In the genomic region with DNA sequence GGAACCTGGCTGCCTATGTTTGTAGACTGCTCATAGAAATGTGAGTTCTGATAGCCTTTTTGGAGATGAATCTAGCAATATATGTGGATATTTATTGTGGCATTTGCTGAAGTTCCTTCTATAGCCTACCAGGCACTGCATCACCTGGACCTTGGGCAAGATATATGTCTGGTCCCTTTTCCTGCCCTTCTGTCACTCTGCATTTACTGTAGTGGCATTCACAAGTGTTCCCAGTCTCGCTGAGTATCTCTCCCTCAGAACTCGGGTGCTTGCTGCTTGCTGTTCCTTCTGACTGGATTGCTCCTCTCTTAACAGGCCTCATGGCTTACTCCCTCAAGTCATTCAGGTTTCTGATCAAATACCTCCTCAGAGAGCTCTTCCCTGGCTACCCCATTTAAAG, we compare ENCODE assay signal across 21 cellular contexts.
DNase-seq lines count a peak whose midpoint lies in the region; ATAC-seq and TF ChIP-seq lines count a peak whose summit lies in the region.
"Had no signal": no experiment of that assay in that cellular context is flagged by ENCODE, and none has a peak within 500 bp of the region (broad histone marks: within the 10 kb centered on the region; RNA-seq: fewer than 3 reads in every experiment).

No MANE protein-coding gene starts in this region.

- in situ Hi-C loops in brain microvascular endothelial cell (cut with HindIII; ENCODE audit: low pct_ligation_motif_present, low sequenced_read_pairs), result no loop called here

- no peak for ATAC-seq in T-cell (replicated peaks in 1 of 4)
- no peak for ATAC-seq in stimulated activated effector memory CD8-positive, alpha-beta T cell treated with anti-CD3 and anti-CD28 coated beads, Interleukin-12 subunit alpha, Interleukin-12 subunit beta, amount 100 ng/mL, for 72 hours
- no peak for ATAC-seq in HG03378 (IDR thresholded peaks at IDR 0.05; ENCODE audit: unreplicated experiment)
- ATAC-seq in HG03354 (IDR thresholded peaks at IDR 0.05; ENCODE audit: poor library complexity, severe bottlenecking, unreplicated experiment), result no peak
- ATAC-seq: A549; left ventricle myocardium superior; Panc1; SK-N-SH treated with all-trans-retinoic acid at 6 μM for 48 hours; stimulated activated memory B cell treated with anti-CD40 and anti-IgM and Interleukin-4, amounts not matched to agents 10 μg/mL and 1 μg/mL and 100 μg/mL, for 72 hours had no signal

- peak overlapping the region; percentile 95 for H3K27ac Mint-ChIP-seq in activated CD4-positive, alpha-beta T cell treated with anti-CD3 and anti-CD28 coated beads, Interleukin-2, amount 10 ng/mL, durations not matched to agents 7 days and 5 days
- peak overlapping the region; percentile 96 to 100 for H3K27ac Mint-ChIP-seq in T-cell
- H3K27ac Mint-ChIP-seq in stimulated activated effector memory CD8-positive, alpha-beta T cell treated with anti-CD3 and anti-CD28 coated beads, Interleukin-12 subunit alpha, Interleukin-12 subunit beta, amount 100 ng/mL, for 72 hours, result peak overlapping the region; percentile 82
- H3K27ac Mint-ChIP-seq: progenitor cell of endocrine pancreas; stimulated activated memory B cell treated with anti-CD40 and anti-IgM and Interleukin-4, amounts not matched to agents 10 μg/mL and 1 μg/mL and 100 μg/mL, for 72 hours had no signal

- H3K27ac ChIP-seq in brain microvascular endothelial cell (peak overlapping the region; percentile 97), substantia nigra (ENCODE audit: low read depth, low read length, poor library complexity, severe bottlenecking) (no peak overlapping the region)
- H3K27ac ChIP-seq: A549, WERI-Rb-1 had no signal

- H3K4me3 ChIP-seq in brain microvascular endothelial cell (ENCODE audit: low read depth, low read length), result no peak overlapping the region
- H3K4me3 ChIP-seq: A549 had no signal

- POLR2A ChIA-PET in activated CD4-positive, alpha-beta T cell treated with anti-CD3 and anti-CD28 coated beads, Interleukin-2, amount 10 ng/mL, durations not matched to agents 7 days and 5 days (lab: Charles Lee), result no interaction called here
- POLR2A ChIA-PET in T-cell (lab: Charles Lee), result interaction anchor here (0.6 to 2.0 kb wide), 9 partner anchors 7 to 99 kb away, joined by 3 to 10 read pairs (median 3); no protein-coding TSS in a partner anchor

- no peaks in the 10 kb centered on the region for H3K36me3 ChIP-seq in brain microvascular endothelial cell (replicated peaks)
- H3K36me3 ChIP-seq: WERI-Rb-1 had no signal

- CTCF ChIA-PET in activated CD4-positive, alpha-beta T cell treated with anti-CD3 and anti-CD28 coated beads, Interleukin-2, amount 10 ng/mL, durations not matched to agents 7 days and 5 days (lab: Charles Lee), result interaction anchor here (0.6 to 3.4 kb wide), 6 partner anchors 15 to 332 kb away, joined by 3 to 12 read pairs (median 5); partner anchors contain the start of gene ITGA4
- CTCF ChIA-PET in T-cell (lab: Charles Lee), result interaction anchor here (0.6 to 1.1 kb wide), 4 partner anchors 21 to 590 kb away, joined by 3 to 4 read pairs (median 3); no protein-coding TSS in a partner anchor

- peaks cover 72% of the 10 kb centered on the region for H3K4me1 Mint-ChIP-seq in activated CD4-positive, alpha-beta T cell treated with anti-CD3 and anti-CD28 coated beads, Interleukin-2, amount 10 ng/mL, durations not matched to agents 7 days and 5 days
- H3K4me1 Mint-ChIP-seq in T-cell, result peaks cover 68 to 83% (median 75%) of the 10 kb centered on the region in 3 donors
- H3K4me1 Mint-ChIP-seq in stimulated activated effector memory CD8-positive, alpha-beta T cell treated with anti-CD3 and anti-CD28 coated beads, Interleukin-12 subunit alpha, Interleukin-12 subunit beta, amount 100 ng/mL, for 72 hours, result peaks cover 50% of the 10 kb centered on the region

- peaks cover 48% of the 10 kb centered on the region for H3K36me3 Mint-ChIP-seq in activated CD4-positive, alpha-beta T cell treated with anti-CD3 and anti-CD28 coated beads, Interleukin-2, amount 10 ng/mL, durations not matched to agents 7 days and 5 days (ENCODE audit: low read depth)
- peaks cover 13% of the 10 kb centered on the region for H3K36me3 Mint-ChIP-seq in T-cell
- H3K36me3 Mint-ChIP-seq in stimulated activated effector memory CD8-positive, alpha-beta T cell treated with anti-CD3 and anti-CD28 coated beads, Interleukin-12 subunit alpha, Interleukin-12 subunit beta, amount 100 ng/mL, for 72 hours, result peaks cover 7% of the 10 kb centered on the region
- H3K36me3 Mint-ChIP-seq: stimulated activated memory B cell treated with anti-CD40 and anti-IgM and Interleukin-4, amounts not matched to agents 10 μg/mL and 1 μg/mL and 100 μg/mL, for 72 hours had no signal

- H3K9me3 Mint-ChIP-seq in activated CD4-positive, alpha-beta T cell treated with anti-CD3 and anti-CD28 coated beads, Interleukin-2, amount 10 ng/mL, durations not matched to agents 7 days and 5 days, result peaks cover 24% of the 10 kb centered on the region
- peaks cover 0 to 10% (median 5%) of the 10 kb centered on the region in 3 donors for H3K9me3 Mint-ChIP-seq in T-cell
- no peaks in the 10 kb centered on the region for H3K9me3 Mint-ChIP-seq in stimulated activated effector memory CD8-positive, alpha-beta T cell treated with anti-CD3 and anti-CD28 coated beads, Interleukin-12 subunit alpha, Interleukin-12 subunit beta, amount 100 ng/mL, for 72 hours
- H3K9me3 Mint-ChIP-seq: stimulated activated memory B cell treated with anti-CD40 and anti-IgM and Interleukin-4, amounts not matched to agents 10 μg/mL and 1 μg/mL and 100 μg/mL, for 72 hours had no signal

- H3K27me3 Mint-ChIP-seq in activated CD4-positive, alpha-beta T cell treated with anti-CD3 and anti-CD28 coated beads, Interleukin-2, amount 10 ng/mL, durations not matched to agents 7 days and 5 days, result no peaks in the 10 kb centered on the region
- no peaks in the 10 kb centered on the region for H3K27me3 Mint-ChIP-seq in T-cell
- H3K27me3 Mint-ChIP-seq: stimulated activated memory B cell treated with anti-CD40 and anti-IgM and Interleukin-4, amounts not matched to agents 10 μg/mL and 1 μg/mL and 100 μg/mL, for 72 hours had no signal

- peak overlapping the region; percentile 55 for H3K4me3 Mint-ChIP-seq in activated CD4-positive, alpha-beta T cell treated with anti-CD3 and anti-CD28 coated beads, Interleukin-2, amount 10 ng/mL, durations not matched to agents 7 days and 5 days
- peak overlapping the region; percentile 65 to 73 (median 72) for H3K4me3 Mint-ChIP-seq in T-cell
- peak overlapping the region; percentile 62 for H3K4me3 Mint-ChIP-seq in stimulated activated effector memory CD8-positive, alpha-beta T cell treated with anti-CD3 and anti-CD28 coated beads, Interleukin-12 subunit alpha, Interleukin-12 subunit beta, amount 100 ng/mL, for 72 hours
- H3K4me3 Mint-ChIP-seq: stimulated activated memory B cell treated with anti-CD40 and anti-IgM and Interleukin-4, amounts not matched to agents 10 μg/mL and 1 μg/mL and 100 μg/mL, for 72 hours had no signal

- no peak for TF ChIP-seq CTCF in brain microvascular endothelial cell (IDR thresholded peaks at IDR 0.05; ENCODE audit: low read depth, low read length, missing control alignments)

- no peaks in the 10 kb centered on the region for H3K27me3 ChIP-seq in brain microvascular endothelial cell (replicated peaks)

- DNase-seq in activated CD4-positive, alpha-beta T cell treated with anti-CD3 and anti-CD28 coated beads, Interleukin-2, amount 10 ng/mL, durations not matched to agents 7 days and 5 days, result no peak
- DNase-seq in activated CD4-positive, alpha-beta T cell treated with anti-CD3 and anti-CD28 coated beads for 1 hour, result no peak
- DNase-seq in T-cell (no peak), brain microvascular endothelial cell (no peak), substantia nigra (lab: John Stamatoyannopoulos, UW) (no peak)
- DNase-seq in stimulated activated effector memory CD8-positive, alpha-beta T cell treated with anti-CD3 and anti-CD28 coated beads, Interleukin-12 subunit alpha, Interleukin-12 subunit beta, amount 100 ng/mL, for 72 hours (ENCODE audit: low spot score in 2 of 2), result peak in 1 of 2 donors; percentile 63
- DNase-seq: activated CD8-positive, alpha-beta memory T cell treated with anti-CD3 and anti-CD28 coated beads, Interleukin-2, amount 50 U/mL, for 48 hours; anterior cingulate cortex; EL; left ventricle myocardium superior; NCI-H1417 treated with DMSO at 0.1 percent for 48 hours; NCI-H2171 treated with DMSO at 0.1 percent for 48 hours; NCI-H774; WERI-Rb-1 had no signal
